Comparison of ENCODE assay signal across 23 cellular contexts in genomic region chr1:232966663-232967062, GRCh38. TPM values are rescaled to one million over a fixed set of nuclear protein-coding genes. Genes with fewer than 3 reads are reported as not detected.
A peak's percentile ranks its signal among the peaks of the same experiment; 100 is the strongest.
DNase-seq lines count a peak whose midpoint lies in the region; ATAC-seq and TF ChIP-seq lines count a peak whose summit lies in the region.
"Had no signal": no experiment of that assay in that cellular context is flagged by ENCODE, and none has a peak within 500 bp of the region (broad histone marks: within the 10 kb centered on the region; RNA-seq: fewer than 3 reads in every experiment).

No MANE protein-coding gene starts in this region.

- H3K4me3 ChIP-seq in breast epithelium (no peak overlapping the region), body of pancreas (no peak overlapping the region), mesendoderm (ENCODE audit: low read length) (no peak overlapping the region), upper lobe of right lung (no peak overlapping the region), SJCRH30 (no peak overlapping the region)
- H3K4me3 ChIP-seq: A549; BLaER1 treated with 17β-estradiol and CSF1 and Interleukin-3, amounts not matched to agents 10 nM and 100 nM; right lobe of liver; tibial nerve had no signal

- no peak overlapping the region for H3K4me2 ChIP-seq in mesendoderm (ENCODE audit: low read length)
- H3K4me2 ChIP-seq: A549 had no signal

- H2AK5ac ChIP-seq in mesendoderm (ENCODE audit: low read length), result no peak overlapping the region

- no peak overlapping the region for H2BK15ac ChIP-seq in mesendoderm (replicated peaks; ENCODE audit: low read depth)

- no peak overlapping the region for H3K9ac ChIP-seq in mesendoderm (ENCODE audit: low read length)
- H3K9ac ChIP-seq: BLaER1 treated with 17β-estradiol and CSF1 and Interleukin-3, amounts not matched to agents 10 nM and 100 nM had no signal

- no peaks in the 10 kb centered on the region for H3K27me3 ChIP-seq in breast epithelium
- H3K27me3 ChIP-seq in body of pancreas, result no peaks in the 10 kb centered on the region
- H3K27me3 ChIP-seq in mesendoderm (ENCODE audit: insufficient read depth, low read length, poor library complexity), result no peaks in the 10 kb centered on the region
- H3K27me3 ChIP-seq in upper lobe of right lung, result no peaks in the 10 kb centered on the region
- H3K27me3 ChIP-seq in SJCRH30, result no peaks in the 10 kb centered on the region
- H3K27me3 ChIP-seq: BLaER1 treated with 17β-estradiol and CSF1 and Interleukin-3, amounts not matched to agents 10 nM and 100 nM; right lobe of liver; tibial nerve had no signal

- TF ChIP-seq CTCF in MCF 10A (IDR thresholded peaks at IDR 0.05; ENCODE audit: unreplicated experiment) (no peak), breast epithelium (IDR thresholded peaks at IDR 0.05) (no peak), body of pancreas (IDR thresholded peaks at IDR 0.05) (no peak), upper lobe of right lung (IDR thresholded peaks at IDR 0.05) (no peak)

- no peak overlapping the region for H3K27ac ChIP-seq in breast epithelium
- H3K27ac ChIP-seq in body of pancreas, result no peak overlapping the region
- H3K27ac ChIP-seq in mesendoderm (ENCODE audit: low read depth, low read length), result no peak overlapping the region
- H3K27ac ChIP-seq in upper lobe of right lung, result peak overlapping the region; percentile 39
- no peak overlapping the region for H3K27ac ChIP-seq in SJCRH30
- H3K27ac ChIP-seq: A549; BLaER1 treated with 17β-estradiol and CSF1 and Interleukin-3, amounts not matched to agents 10 nM and 100 nM; HL-60; right lobe of liver; RWPE1; tibial nerve had no signal

- peak overlapping the region; percentile 36 for H3K27ac Mint-ChIP-seq in MCF 10A (ENCODE audit: low read depth, unreplicated experiment)
- H3K27ac Mint-ChIP-seq: activated CD4-positive, alpha-beta T cell treated with anti-CD3 and anti-CD28 coated beads, Interleukin-2, amount 10 ng/mL, durations not matched to agents 24 days and 14 days; activated T-helper 17 cell treated with anti-CD3 and anti-CD28 coated beads, Interleukin-2, amount 50 U/mL, for 72 hours; dendritic cell treated with granulocyte-macrophage colony-stimulating factor and Interleukin-4, amounts not matched to agents 40 ng/mL and 50 ng/mL, for 4 days; stimulated activated memory B cell treated with anti-CD40 and anti-IgM and Interleukin-4, amounts not matched to agents 10 μg/mL and 1 μg/mL and 100 μg/mL, for 72 hours had no signal

- no peak overlapping the region for H4K5ac ChIP-seq in mesendoderm (ENCODE audit: low read length)

- 35 to 41% methylated on average over 4 of the region's 4 CpGs for WGBS in body of pancreas, 2 donors
- WGBS in mesendoderm (ENCODE audit: extremely low coverage, insufficient coverage, low lambda C conversion rate), result no CpG with 5 or more reads among the region's 4 CpGs

- no peak overlapping the region for H2BK120ac ChIP-seq in mesendoderm (ENCODE audit: low read depth, low read length)

- DNase-seq in MCF 10A (ENCODE audit: unreplicated experiment) (no peak), breast epithelium (ENCODE audit: low spot score in 2 of 2) (no peak), body of pancreas (peak in 3 of 4 donors; percentile 17 to 46 (median 36)), mesendoderm (no peak), upper lobe of right lung (no peak), SJCRH30 (no peak), AG08396 (ENCODE audit: low spot score) (no peak)
- DNase-seq: activated CD4-positive, alpha-beta T cell treated with anti-CD3 and anti-CD28 coated beads, Interleukin-2, amount 10 ng/mL, durations not matched to agents 24 days and 14 days; DMS53; MV-4-11; NCI-H187; NCI-H446; right lobe of liver had no signal

- H3K36me3 Mint-ChIP-seq in MCF 10A (ENCODE audit: insufficient read depth, unreplicated experiment), result peaks cover 100% of the 10 kb centered on the region

- no peak overlapping the region for H4K8ac ChIP-seq in mesendoderm (ENCODE audit: low read depth, low read length)

- H2BK5ac ChIP-seq in mesendoderm (ENCODE audit: low read length), result no peak overlapping the region

- H3K27me3 Mint-ChIP-seq in MCF 10A (ENCODE audit: insufficient read depth, unreplicated experiment), result no peaks in the 10 kb centered on the region
- H3K27me3 Mint-ChIP-seq: activated CD4-positive, alpha-beta T cell treated with anti-CD3 and anti-CD28 coated beads, Interleukin-2, amount 10 ng/mL, durations not matched to agents 24 days and 14 days; activated T-helper 17 cell treated with anti-CD3 and anti-CD28 coated beads, Interleukin-2, amount 50 U/mL, for 72 hours; brain; dendritic cell treated with granulocyte-macrophage colony-stimulating factor and Interleukin-4, amounts not matched to agents 40 ng/mL and 50 ng/mL, for 4 days; stimulated activated memory B cell treated with anti-CD40 and anti-IgM and Interleukin-4, amounts not matched to agents 10 μg/mL and 1 μg/mL and 100 μg/mL, for 72 hours had no signal

- no TSS peak for BruUV-seq in MCF 10A (replicated peaks; lab: Mats Ljungman, UMichigan)

- no peak overlapping the region for H3K4me3 Mint-ChIP-seq in MCF 10A (ENCODE audit: unreplicated experiment)
- H3K4me3 Mint-ChIP-seq: activated CD4-positive, alpha-beta T cell treated with anti-CD3 and anti-CD28 coated beads, Interleukin-2, amount 10 ng/mL, durations not matched to agents 24 days and 14 days; activated T-helper 17 cell treated with anti-CD3 and anti-CD28 coated beads, Interleukin-2, amount 50 U/mL, for 72 hours; brain; dendritic cell treated with granulocyte-macrophage colony-stimulating factor and Interleukin-4, amounts not matched to agents 40 ng/mL and 50 ng/mL, for 4 days; stimulated activated memory B cell treated with anti-CD40 and anti-IgM and Interleukin-4, amounts not matched to agents 10 μg/mL and 1 μg/mL and 100 μg/mL, for 72 hours had no signal

- no peak overlapping the region for H3K18ac ChIP-seq in mesendoderm (ENCODE audit: low read length)

- CTCF ChIA-PET in MCF 10A (lab: Yijun Ruan, JAX), result interaction anchor here (0.6 to 1.9 kb wide), 10 partner anchors 12 to 1206 kb away, joined by 3 to 11 read pairs (median 4); no protein-coding TSS in a partner anchor

- no peak overlapping the region for H3K23ac ChIP-seq in mesendoderm (ENCODE audit: low read length)

- intact Hi-C loops in MCF 10A (cut with micrococcal nuclease), result no loop called here
- intact Hi-C loops in breast epithelium (cut with DNase I; ENCODE audit: low total_unique reads), result no loop called here
- intact Hi-C loops in body of pancreas (cut with DNase I), result no loop called here
- intact Hi-C loops in upper lobe of right lung (cut with DNase I), result no loop called here

- no peak for TF ChIP-seq POLR2A in breast epithelium (IDR thresholded peaks at IDR 0.05)
- no peak for TF ChIP-seq POLR2A in body of pancreas (IDR thresholded peaks at IDR 0.05)

- peaks cover 5% of the 10 kb centered on the region for H3K79me1 ChIP-seq in mesendoderm (ENCODE audit: low read length)

- H3K4me1 Mint-ChIP-seq in MCF 10A (ENCODE audit: insufficient read depth, unreplicated experiment), result peaks cover 17% of the 10 kb centered on the region

- H3K4me1 ChIP-seq in breast epithelium (no peaks in the 10 kb centered on the region), body of pancreas (no peaks in the 10 kb centered on the region), mesendoderm (ENCODE audit: control insufficient read depth, low read depth, low read length) (no peaks in the 10 kb centered on the region), upper lobe of right lung (peaks cover 19% of the 10 kb centered on the region), SJCRH30 (no peaks in the 10 kb centered on the region)
- H3K4me1 ChIP-seq: right lobe of liver had no signal

- H3K9me3 Mint-ChIP-seq in MCF 10A (ENCODE audit: unreplicated experiment), result peaks cover 5% of the 10 kb centered on the region
- H3K9me3 Mint-ChIP-seq: activated T-helper 17 cell treated with anti-CD3 and anti-CD28 coated beads, Interleukin-2, amount 50 U/mL, for 72 hours; stimulated activated memory B cell treated with anti-CD40 and anti-IgM and Interleukin-4, amounts not matched to agents 10 μg/mL and 1 μg/mL and 100 μg/mL, for 72 hours had no signal

- H3K36me3 ChIP-seq in breast epithelium, result no peaks in the 10 kb centered on the region
- H3K36me3 ChIP-seq in body of pancreas (replicated peaks in 1 of 2; ENCODE audit: insufficient read depth in 1 of 2, low read depth in 2 of 2), result peaks cover 5 to 6% of the 10 kb centered on the region in 2 donors
- H3K36me3 ChIP-seq in mesendoderm (ENCODE audit: control insufficient read depth, insufficient read depth, low read length), result peaks cover 1% of the 10 kb centered on the region
- peaks cover 23% of the 10 kb centered on the region for H3K36me3 ChIP-seq in upper lobe of right lung
- no peaks in the 10 kb centered on the region for H3K36me3 ChIP-seq in SJCRH30

- ATAC-seq in body of pancreas (peak; percentile 40), upper lobe of right lung (peak; percentile 90), GM18873 (IDR thresholded peaks at IDR 0.05; ENCODE audit: low FRiP score, unreplicated experiment) (no peak)
- ATAC-seq: A549; activated T-helper 17 cell treated with anti-CD3 and anti-CD28 coated beads, Interleukin-2, amount 50 U/mL, for 72 hours; right lobe of liver; stimulated activated memory B cell treated with anti-CD40 and anti-IgM and Interleukin-4, amounts not matched to agents 10 μg/mL and 1 μg/mL and 100 μg/mL, for 72 hours had no signal

- H3K4ac ChIP-seq in mesendoderm (ENCODE audit: low read depth, low read length), result no peak overlapping the region

- H3K9me3 ChIP-seq in breast epithelium (no peaks in the 10 kb centered on the region), body of pancreas (no peaks in the 10 kb centered on the region), upper lobe of right lung (no peaks in the 10 kb centered on the region), SJCRH30 (replicated peaks) (no peaks in the 10 kb centered on the region)
- H3K9me3 ChIP-seq: right lobe of liver, tibial nerve had no signal

- POLR2A ChIA-PET in MCF 10A (lab: Yijun Ruan, JAX), result interaction anchor here (0.6 to 2.1 kb wide), 6 partner anchors 14 to 337 kb away, joined by 3 to 7 read pairs (median 4); partner anchors contain the start of genes NTPCR and SIPA1L2

- peak overlapping the region; percentile 2 for H3K56ac ChIP-seq in mesendoderm (ENCODE audit: low read length)

- no peaks in the 10 kb centered on the region for H3K79me2 ChIP-seq in mesendoderm (ENCODE audit: control insufficient read depth, insufficient read depth, low read length)

RNA-seq across cellular contexts. Expression of gene NTPCR, which starts 16.3 kb away (rescaled TPM):
- total RNA-seq in MCF 10A (2022) (116 and 129 TPM in 2 replicates), breast epithelium (10 to 100 TPM; 27.2 to 40.1 (median 28.8) TPM), body of pancreas (10 to 100 TPM in 1 of 2 donors, 1 to 10 TPM in 1; 8.2 to 14.3 TPM), upper lobe of right lung (28.7 TPM)
- 56.5 TPM for polyA plus RNA-seq in mesendoderm (2013, experiment 1 of 2)
- 53.2 TPM for polyA plus RNA-seq in mesendoderm (2013, experiment 2 of 2)
- total RNA-seq in SJCRH30 (2014; rRNA removed; shearing (Covaris generic)), result 18.1 and 21.0 TPM in 2 replicates

Comparison
In these comparisons a context has a peak if more than half of its experiments do, and no peak if none do; other contexts are left out.
1. DNase-seq: peak in body of pancreas (3 of 4); none in MCF 10A (single experiment), breast epithelium (0 of 2), mesendoderm (single experiment), upper lobe of right lung (single experiment), SJCRH30 (0 of 2) and AG08396 (single experiment).